ENCODE assay signal across 9 cellular contexts in the genomic region with DNA sequence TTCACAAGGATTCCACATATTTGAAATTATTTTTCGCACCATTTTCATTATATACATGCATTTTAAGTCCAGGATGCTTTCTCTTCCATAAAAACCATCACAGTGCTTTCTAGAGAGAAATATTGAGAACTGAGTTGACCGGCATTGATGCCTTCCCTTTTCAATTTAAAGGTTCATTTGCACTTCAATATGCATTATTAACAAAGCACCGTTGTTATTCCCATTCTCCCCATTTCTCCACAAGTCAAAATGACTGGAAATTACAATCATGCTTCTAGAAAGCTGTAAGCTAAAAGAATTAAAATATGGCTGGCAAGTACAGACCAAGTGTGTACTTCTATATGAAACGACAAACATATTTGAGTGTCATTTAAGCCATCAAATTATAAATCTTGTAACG.
"Had no signal": no experiment of that assay in that cellular context is flagged by ENCODE, and none has a peak within 500 bp of the region (broad histone marks: within the 10 kb centered on the region; RNA-seq: fewer than 3 reads in every experiment).

No MANE protein-coding gene starts in this region.

- H3K4me3 ChIP-seq: HAP-1, K562 had no signal

- ATAC-seq: HCT116, K562 had no signal

- H3K4me3 Mint-ChIP-seq: HFFc6 had no signal

- H3K9me3 Mint-ChIP-seq: HFFc6 had no signal

- H3K9me3 ChIP-seq: HAP-1 had no signal

- H3K27ac Mint-ChIP-seq: HFFc6 had no signal

- H3K27ac ChIP-seq: HL-60 had no signal

- DNase-seq: GOT3, H7, HFFc6, IMR-90, KG1 had no signal

- H3K36me3 ChIP-seq: HAP-1 had no signal
